ENCODE assay signal across 1 cellular context in genomic region chr15:55407631-55407948, GRCh38.
TF ChIP-seq lines count a peak whose summit lies in the region.

No MANE protein-coding gene starts in this region.

TF ChIP-seq in HCT116, 20 proteins besides CTCF, POLR2A, EP300 and RAD21 (continued from another document):
- TF ChIP-seq EGR1 (IDR thresholded peaks at IDR 0.05; ENCODE audit: low read depth) (no peak), FOSL1 (IDR thresholded peaks at IDR 0.05; ENCODE audit: low read depth) (no peak), SP1 (IDR thresholded peaks at IDR 0.05; ENCODE audit: low read depth) (no peak), ZFX (IDR thresholded peaks at IDR 0.05) (no peak)
TF ChIP-seq in HCT116: peak in this region for 0.
